Comparison of ENCODE assay signal across 1 cellular context in genomic region chr12:219891-220352, GRCh38.
TF ChIP-seq lines count a peak whose summit lies in the region.

No MANE protein-coding gene starts in this region.

TF ChIP-seq in HepG2, 621 proteins besides CTCF, POLR2A, EP300 and RAD21 (continued from another document and continues in another):
- TF ChIP-seq ETS1 (CRISPR knock-in tag; IDR thresholded peaks at IDR 0.05) (no peak), ZNF510 (CRISPR knock-in tag; IDR thresholded peaks at IDR 0.05; ENCODE audit: low read depth) (no peak), ATM (IDR thresholded peaks at IDR 0.05; ENCODE audit: borderline replicate concordance) (no peak), ZNF574 (CRISPR knock-in tag; IDR thresholded peaks at IDR 0.05) (peak; percentile 47; the same call in 1 of the 2 replicates), DR1 (CRISPR knock-in tag; IDR thresholded peaks at IDR 0.05) (no peak), FOSL2 (CRISPR knock-in tag; IDR thresholded peaks at IDR 0.05) (0 out of 2 replicates have a peak, but pooled peaks have one; percentile 32), REST (IDR thresholded peaks at IDR 0.05; ENCODE audit: borderline replicate concordance in 1 of 2, low read depth in 1 of 2, low read length in 2 of 2) (no peak), GFI1 (CRISPR knock-in tag; IDR thresholded peaks at IDR 0.05; ENCODE audit: borderline replicate concordance) (no peak), HOXA5 (CRISPR knock-in tag; IDR thresholded peaks at IDR 0.05) (no peak), NR2C2 (CRISPR knock-in tag; IDR thresholded peaks at IDR 0.05; ENCODE audit: borderline replicate concordance) (peak; percentile 31; the same call in 1 of the 2 replicates), ZGPAT (CRISPR knock-in tag; IDR thresholded peaks at IDR 0.05) (peak; percentile 42; the same call in 1 of the 2 replicates), NR2F2 (IDR thresholded peaks at IDR 0.05; ENCODE audit: borderline replicate concordance, low read depth) (no peak), ZFP91 (CRISPR knock-in tag; IDR thresholded peaks at IDR 0.05; ENCODE audit: borderline replicate concordance) (peak; percentile 57; the same call in 1 of the 2 replicates), BORCS8-MEF2B (CRISPR knock-in tag; IDR thresholded peaks at IDR 0.05) (no peak), ZNF598 (CRISPR knock-in tag; IDR thresholded peaks at IDR 0.05; ENCODE audit: borderline replicate concordance) (0 out of 2 replicates have a peak, but pooled peaks have one; percentile 53), ZFP36L1 (CRISPR knock-in tag; IDR thresholded peaks at IDR 0.05) (no peak), ADNP (CRISPR knock-in tag; IDR thresholded peaks at IDR 0.05) (no peak), HDAC1 (CRISPR knock-in tag; IDR thresholded peaks at IDR 0.05) (peak; percentile 21; the same call in 1 of the 2 replicates), SNAPC2 (CRISPR knock-in tag; IDR thresholded peaks at IDR 0.05) (no peak), ZNF616 (CRISPR knock-in tag; IDR thresholded peaks at IDR 0.05; ENCODE audit: low read depth) (no peak), SRSF4 (IDR thresholded peaks at IDR 0.05; ENCODE audit: low read depth, low read length, poor library complexity, severe bottlenecking) (no peak), ZNF235 (CRISPR knock-in tag; IDR thresholded peaks at IDR 0.05; ENCODE audit: borderline replicate concordance) (no peak), ETV6 (CRISPR knock-in tag; conservative IDR thresholded peaks at IDR 0.05) (peak; percentile 48; the same call in 1 of the 2 replicates), HIC2 (CRISPR knock-in tag; IDR thresholded peaks at IDR 0.05; ENCODE audit: low read depth) (peak; percentile 82), SIX4 (CRISPR knock-in tag; IDR thresholded peaks at IDR 0.05) (peak; percentile 51; the same call in 1 of the 2 replicates), ARID5B (CRISPR knock-in tag; IDR thresholded peaks at IDR 0.05) (peak; percentile 37; the same call in 1 of the 2 replicates), HINFP (CRISPR knock-in tag; IDR thresholded peaks at IDR 0.05; ENCODE audit: low read depth) (no peak), POGZ (CRISPR knock-in tag; IDR thresholded peaks at IDR 0.05) (0 out of 2 replicates have a peak, but pooled peaks have one; percentile 17), IKZF4 (CRISPR knock-in tag; IDR thresholded peaks at IDR 0.05; ENCODE audit: borderline replicate concordance, low read depth, not compliant biosample characterization) (no peak), ZNF224 (CRISPR knock-in tag; IDR thresholded peaks at IDR 0.05) (no peak), ZNF883 (CRISPR knock-in tag; IDR thresholded peaks at IDR 0.05; ENCODE audit: not compliant biosample characterization) (peak; percentile 64), ZBTB44 (CRISPR knock-in tag; IDR thresholded peaks at IDR 0.05) (no peak)
